Comparison of ENCODE assay signal across 18 cellular contexts in genomic region chr11:66184728-66185127, GRCh38.
DNase-seq lines count a peak whose midpoint lies in the region; ATAC-seq, FAIRE-seq and TF ChIP-seq lines count a peak whose summit lies in the region.
"Had no signal": no experiment of that assay in that cellular context is flagged by ENCODE, and none has a peak within 500 bp of the region (broad histone marks: within the 10 kb centered on the region; RNA-seq: fewer than 3 reads in every experiment).

No MANE protein-coding gene starts in this region.

- no peaks in the 10 kb centered on the region; the same call in 1 of the 2 replicates for H4K20me1 ChIP-seq in K562 (replicated peaks; ENCODE audit: control insufficient read depth, insufficient read depth, low read length)

- H3K4me3 Mint-ChIP-seq in CD4-positive, alpha-beta T cell, result no peak overlapping the region
- H3K4me3 Mint-ChIP-seq in naive thymus-derived CD8-positive, alpha-beta T cell, result peak overlapping the region in 1 of 10 donors; percentile 33

- CTCF ChIA-PET in A673 (lab: Charles Lee) (no interaction called here), K562 (lab: Yijun Ruan, JAX; ENCODE audit: low intra/inter-chr PET ratio) (no interaction called here)
- CTCF ChIA-PET in CD4-positive, alpha-beta T cell (lab: Charles Lee), result interaction anchor here (0.7 to 0.8 kb wide), 2 partner anchors 8 to 98 kb away, joined by 3 to 4 read pairs; no protein-coding TSS in a partner anchor

- no peaks in the 10 kb centered on the region for H3K9me3 ChIP-seq in A673 (ENCODE audit: low read depth, low read length, poor library complexity, severe bottlenecking)
- H3K9me3 ChIP-seq in CD4-positive, alpha-beta T cell (ENCODE audit: control insufficient read depth, low read length), result no peaks in the 10 kb centered on the region
- H3K9me3 ChIP-seq in K562 (replicated peaks; ENCODE audit: control insufficient read depth, insufficient read depth, low read depth, low read length), result no peaks in the 10 kb centered on the region
- H3K9me3 ChIP-seq: SK-N-SH had no signal

- no peak for ATAC-seq in CD4-positive, alpha-beta T cell (ENCODE audit: poor library complexity)
- no peak; the same call in 2 of the 3 replicates for ATAC-seq in K562
- ATAC-seq in naive thymus-derived CD8-positive, alpha-beta T cell, result no peak
- ATAC-seq: PC-3 had no signal

- no peaks in the 10 kb centered on the region for H3K9me1 ChIP-seq in K562 (ENCODE audit: control insufficient read depth, insufficient read depth, low read length)

- H3K9me3 Mint-ChIP-seq in CD4-positive, alpha-beta T cell, result no peaks in the 10 kb centered on the region
- H3K9me3 Mint-ChIP-seq in naive thymus-derived CD8-positive, alpha-beta T cell, result peaks cover 0 to 9% (median 0%) of the 10 kb centered on the region in 9 donors

- H3K27ac Mint-ChIP-seq in CD4-positive, alpha-beta T cell, result peak overlapping the region; percentile 28
- H3K27ac Mint-ChIP-seq in naive thymus-derived CD8-positive, alpha-beta T cell, result peak overlapping the region in 8 of 10 donors; percentile 31 to 81 (median 46)

- H3K36me3 Mint-ChIP-seq in CD4-positive, alpha-beta T cell (ENCODE audit: low read depth), result peaks cover 65% of the 10 kb centered on the region
- peaks cover 5 to 47% (median 19%) of the 10 kb centered on the region in 3 donors for H3K36me3 Mint-ChIP-seq in naive thymus-derived CD8-positive, alpha-beta T cell

- H3K4me2 ChIP-seq in K562 (ENCODE audit: insufficient read depth, low read length), result no peak overlapping the region
- H3K4me2 ChIP-seq: SK-N-SH had no signal

- no peak for TF ChIP-seq EP300 in K562 (IDR thresholded peaks at IDR 0.05; ENCODE audit: low read length)

- peaks cover 69% of the 10 kb centered on the region for H3K4me1 Mint-ChIP-seq in CD4-positive, alpha-beta T cell (ENCODE audit: low read depth)
- H3K4me1 Mint-ChIP-seq in naive thymus-derived CD8-positive, alpha-beta T cell, result peaks cover 25 to 74% (median 61%) of the 10 kb centered on the region in 4 donors

- POLR2A ChIA-PET in A673 (lab: Charles Lee; ENCODE audit: low non-redundant PET), result no interaction called here
- POLR2A ChIA-PET in CD4-positive, alpha-beta T cell (lab: Charles Lee), result no interaction called here
- POLR2A ChIA-PET in K562 (lab: Yijun Ruan, JAX), result interaction anchor here (0.5 to 1.7 kb wide), 3 partner anchors 21 to 260 kb away, joined by 3 to 4 read pairs (median 3); no protein-coding TSS in a partner anchor
- POLR2A ChIA-PET in naive thymus-derived CD8-positive, alpha-beta T cell (lab: Charles Lee), result interaction anchor here (0.6 to 0.7 kb wide), 3 partner anchors 72 to 332 kb away, joined by 3 read pairs; no protein-coding TSS in a partner anchor

- TF ChIP-seq POLR2A in K562 (conservative IDR thresholded peaks at IDR 0.05), result no peak

- H3K27me3 Mint-ChIP-seq in CD4-positive, alpha-beta T cell, result no peaks in the 10 kb centered on the region
- no peaks in the 10 kb centered on the region for H3K27me3 Mint-ChIP-seq in naive thymus-derived CD8-positive, alpha-beta T cell

- H3K4me3 ChIP-seq in A673 (ENCODE audit: low read depth, low read length, poor library complexity, severe bottlenecking) (no peak overlapping the region), K562 (no peak overlapping the region)

- H3K9ac ChIP-seq in K562 (ENCODE audit: insufficient read depth in 1 of 2, low read depth in 2 of 2, low read length in 2 of 2), result no peak overlapping the region
- H3K9ac ChIP-seq: SK-N-SH had no signal

- no peaks in the 10 kb centered on the region; the same call in 2 of the 3 replicates for H3K79me2 ChIP-seq in K562 (ENCODE audit: control insufficient read depth, insufficient read depth, low read length)

- no peak for TF ChIP-seq RAD21 in K562 (CRISPR knock-in tag; conservative IDR thresholded peaks at IDR 0.05 in 1 of 2, IDR thresholded peaks at IDR 0.05 in 1 of 2)

- H3K27me3 ChIP-seq in A673 (replicated peaks; ENCODE audit: insufficient read depth, low read depth, low read length, poor library complexity) (no peaks in the 10 kb centered on the region), K562 (ENCODE audit: control insufficient read depth in 2 of 2, insufficient read depth in 2 of 2, low read length in 2 of 2) (no peaks in the 10 kb centered on the region; a peak in 1 of 5 replicates)
- no peaks in the 10 kb centered on the region for H3K27me3 ChIP-seq in CD4-positive, alpha-beta T cell (ENCODE audit: control insufficient read depth, insufficient read depth, low read length)

- 23% methylated on average over 4 of the region's 4 CpGs for WGBS in K562 (ENCODE audit: insufficient coverage, low coverage, missing lambda C conversion rate)

- BruUV-seq in A673 (replicated peaks; lab: Mats Ljungman, UMichigan) (no TSS peak), K562 (replicated peaks; lab: Mats Ljungman, UMichigan) (no TSS peak)

- DNase-seq in A673 (ENCODE audit: low spot score) (peak; percentile 37), K562 (ENCODE audit: extremely low read depth in 1 of 4, low spot score in 3 of 4) (no peak), NCI-H146 treated with DMSO at 0.1 percent for 48 hours (lab: John Stamatoyannopoulos, UW; ENCODE audit: unreplicated experiment) (no peak), dermis blood vessel endothelial cell (no peak), NCI-H2081 (lab: John Stamatoyannopoulos, UW) (no peak)
- no peak for DNase-seq in CD4-positive, alpha-beta T cell
- no peak for DNase-seq in naive thymus-derived CD8-positive, alpha-beta T cell
- DNase-seq: KBM-7, NCI-H1105 treated with DMSO at 0.1 percent for 48 hours, NCI-H1694 treated with DMSO at 0.1 percent for 48 hours, NCI-H2107, NCI-H510A treated with DMSO at 0.1 percent for 48 hours, NCI-H774, PC-3, RPMI8226, SHP77 treated with DMSO at 0.1 percent for 48 hours, SK-N-SH had no signal

- H3K27ac ChIP-seq in A673 (ENCODE audit: low read depth, low read length, poor library complexity, severe bottlenecking), result peak overlapping the region; percentile 8
- H3K27ac ChIP-seq in CD4-positive, alpha-beta T cell (ENCODE audit: low read depth, low read length), result no peak overlapping the region
- H3K27ac ChIP-seq in K562 (ENCODE audit: extremely low read depth, low read depth, low read length), result no peak overlapping the region

- FAIRE-seq in K562 (lab: Jason Lieb, UNC), result no peak
- FAIRE-seq: GM12891 had no signal

- no peak overlapping the region for H2AFZ ChIP-seq in K562 (ENCODE audit: low read depth, low read length)

- H3K4me1 ChIP-seq in A673 (ENCODE audit: insufficient read depth, low read length, poor library complexity, severe bottlenecking) (peaks cover 21% of the 10 kb centered on the region), K562 (replicated peaks in 1 of 2; ENCODE audit: control insufficient read depth in 2 of 2, insufficient read depth in 2 of 2, low read length in 2 of 2) (peaks cover 0 to 9% of the 10 kb centered on the region in 2 experiments; a peak in 3 of 5 replicates)

- intact Hi-C loops in A673 (cut with micrococcal nuclease; ENCODE audit: unreplicated experiment) (no loop called here), K562 (cut with micrococcal nuclease) (no loop called here)
- intact Hi-C loops in CD4-positive, alpha-beta T cell (cut with DNase I, micrococcal nuclease), result no loop called here

- H3K36me3 ChIP-seq in A673 (ENCODE audit: insufficient read depth, low read length, poor library complexity, severe bottlenecking) (no peaks in the 10 kb centered on the region), K562 (ENCODE audit: control insufficient read depth, insufficient read depth, low read length) (no peaks in the 10 kb centered on the region; the same call in 2 of the 3 replicates)

- in situ Hi-C loops in K562 (cut with MboI), result no loop called here

- TF ChIP-seq CTCF in A673 (conservative IDR thresholded peaks at IDR 0.05; ENCODE audit: low read depth, low read length), result peak; percentile 24; the same call in 1 of the 2 replicates
- no peak for TF ChIP-seq CTCF in CD4-positive, alpha-beta T cell (IDR thresholded peaks at IDR 0.05)
- TF ChIP-seq CTCF in K562 (IDR thresholded peaks at IDR 0.05 in 2 of 3, conservative IDR thresholded peaks at IDR 0.05 in 1 of 3; ENCODE audit: insufficient read depth in 2 of 3, low read depth in 1 of 3, low read length in 3 of 3), result no peak

TF ChIP-seq in K562, 482 proteins besides CTCF, POLR2A, EP300 and RAD21:
- TF ChIP-seq ZNF830 (CRISPR knock-in tag; IDR thresholded peaks at IDR 0.05) (no peak), NFE2 (IDR thresholded peaks at IDR 0.05; ENCODE audit: low read depth) (0 out of 2 replicates have a peak, but pooled peaks have one; percentile 7)

Comparison
In these comparisons a context has a peak if more than half of its experiments do, and no peak if none do; other contexts are left out.
1. POLR2A ChIA-PET loops: an anchor here in K562 (0.5 to 1.7 kb wide) and naive thymus-derived CD8-positive, alpha-beta T cell (0.6 to 0.7 kb wide); none called in A673 and CD4-positive, alpha-beta T cell.